ENCODE assay signal across 1 cellular context in the genomic region with DNA sequence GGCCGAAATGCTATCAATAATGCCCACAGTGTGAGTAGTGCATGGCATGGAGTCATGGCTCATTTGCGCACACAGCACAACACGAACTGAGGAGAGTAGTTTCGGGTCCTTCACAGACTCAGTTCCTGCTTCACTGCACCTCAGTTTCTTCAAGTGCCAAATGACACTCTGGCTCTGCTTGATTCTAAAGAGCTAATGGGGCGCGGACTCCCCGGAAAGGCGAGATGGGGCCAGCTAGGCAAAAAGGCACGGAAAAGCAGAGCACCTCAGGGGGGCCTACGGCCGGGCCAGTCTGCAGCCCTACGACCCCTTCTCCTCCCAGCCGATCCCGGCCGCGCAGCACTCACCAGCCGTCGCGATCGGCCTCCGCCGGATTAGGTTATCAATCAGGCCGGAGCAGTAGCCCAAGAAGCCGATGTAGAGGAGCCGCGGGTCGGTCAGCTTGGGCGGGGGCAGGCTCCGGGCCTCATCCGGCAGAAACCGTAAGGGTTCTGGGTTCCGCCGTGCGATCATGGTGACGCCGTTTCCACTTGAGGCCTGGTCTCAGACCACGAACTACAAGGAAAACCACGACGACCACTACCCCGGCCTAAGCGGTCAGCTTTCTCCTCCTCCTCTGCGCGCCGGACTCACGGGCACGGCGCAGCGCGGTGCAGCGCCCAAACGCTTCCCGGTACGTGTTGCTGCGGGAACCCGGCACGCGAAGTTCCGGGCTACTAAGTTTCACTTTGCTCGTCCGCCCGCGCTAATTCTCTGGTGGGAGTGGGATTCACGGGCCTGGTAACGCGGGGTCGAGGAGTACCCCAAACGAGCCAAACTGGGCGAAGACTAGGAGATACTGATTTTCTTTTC.
TF ChIP-seq lines count a peak whose summit lies in the region.

A gene (minus strand): TSS at position 631 of the 852 bp plus-strand sequence. CDS start 118 bp downstream, at position 513.

TF ChIP-seq in K562, 482 proteins besides CTCF, POLR2A, EP300 and RAD21 (continued from another document and continues in another):
- TF ChIP-seq, protein P1, sequence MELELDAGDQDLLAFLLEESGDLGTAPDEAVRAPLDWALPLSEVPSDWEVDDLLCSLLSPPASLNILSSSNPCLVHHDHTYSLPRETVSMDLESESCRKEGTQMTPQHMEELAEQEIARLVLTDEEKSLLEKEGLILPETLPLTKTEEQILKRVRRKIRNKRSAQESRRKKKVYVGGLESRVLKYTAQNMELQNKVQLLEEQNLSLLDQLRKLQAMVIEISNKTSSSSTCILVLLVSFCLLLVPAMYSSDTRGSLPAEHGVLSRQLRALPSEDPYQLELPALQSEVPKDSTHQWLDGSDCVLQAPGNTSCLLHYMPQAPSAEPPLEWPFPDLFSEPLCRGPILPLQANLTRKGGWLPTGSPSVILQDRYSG (tag; conservative IDR thresholded peaks at IDR 0.05; ENCODE audit: low read depth) = no peak
- TF ChIP-seq MAFG (tag; conservative IDR thresholded peaks at IDR 0.05) (no peak), POLR3G (IDR thresholded peaks at IDR 0.05; ENCODE audit: extremely low read depth, insufficient read length, insufficient replicate concordance) (no peak), KLF6 (CRISPR knock-in tag; IDR thresholded peaks at IDR 0.05; ENCODE audit: borderline replicate concordance) (no peak), NCOR1 (IDR thresholded peaks at IDR 0.05) (no peak), NR3C1 (CRISPR knock-in tag; IDR thresholded peaks at IDR 0.05) (no peak), SAFB2 (IDR thresholded peaks at IDR 0.05; ENCODE audit: borderline replicate concordance, low read depth, low read length, severe bottlenecking) (no peak), GABPA (tag; conservative IDR thresholded peaks at IDR 0.05; ENCODE audit: low read depth) (peak; percentile 90), HMG20B (CRISPR knock-in tag; IDR thresholded peaks at IDR 0.05) (no peak), ZNF165 (CRISPR knock-in tag; IDR thresholded peaks at IDR 0.05; ENCODE audit: borderline replicate concordance) (no peak), NFATC3 (IDR thresholded peaks at IDR 0.05) (peak; percentile 17; the same call in 1 of the 2 replicates), TOE1 (IDR thresholded peaks at IDR 0.05; ENCODE audit: borderline replicate concordance) (peak; percentile 39; the same call in 1 of the 2 replicates), TOE1 (CRISPR knock-in tag; IDR thresholded peaks at IDR 0.05; ENCODE audit: borderline replicate concordance, low read depth) (no peak), RFX7 (CRISPR knock-in tag; IDR thresholded peaks at IDR 0.05) (no peak), CBX5 (IDR thresholded peaks at IDR 0.05; ENCODE audit: borderline replicate concordance, low read depth) (no peak; the same call in 1 of the 2 replicates), PTTG1 (tag; IDR thresholded peaks at IDR 0.05; ENCODE audit: low read depth) (no peak), MTA3 (IDR thresholded peaks at IDR 0.05; ENCODE audit: borderline replicate concordance) (peak; percentile 82), KLF13 (tag; IDR thresholded peaks at IDR 0.05; ENCODE audit: borderline replicate concordance, low read depth) (peak; percentile 44; the same call in 1 of the 2 replicates), TFAM (CRISPR knock-in tag; conservative IDR thresholded peaks at IDR 0.05) (no peak), ZNF184 (CRISPR knock-in tag; IDR thresholded peaks at IDR 0.05) (no peak), JUN (IDR thresholded peaks at IDR 0.05; ENCODE audit: borderline replicate concordance, low read depth, low read length) (peak; percentile 22; the same call in 1 of the 2 replicates), JUN (CRISPR knock-in tag; IDR thresholded peaks at IDR 0.05; ENCODE audit: borderline replicate concordance) (no peak; the same call in 1 of the 2 replicates), NCOA4 (IDR thresholded peaks at IDR 0.05; ENCODE audit: partially characterized antibody) (no peak), MEIS2 (IDR thresholded peaks at IDR 0.05; ENCODE audit: partially characterized antibody) (no peak), NFRKB (IDR thresholded peaks at IDR 0.05; ENCODE audit: low read depth) (peak; percentile 78), POLR2AphosphoS5 (IDR thresholded peaks at IDR 0.05; ENCODE audit: control insufficient read depth, insufficient read depth, low read depth, low read length) (peak; percentile 87), PTBP1 (IDR thresholded peaks at IDR 0.05; ENCODE audit: low read depth, low read length) (no peak), ZNF134 (CRISPR knock-in tag; conservative IDR thresholded peaks at IDR 0.05) (no peak), ZBTB8A (IDR thresholded peaks at IDR 0.05; ENCODE audit: partially characterized antibody) (no peak), PYGO2 (tag; IDR thresholded peaks at IDR 0.05) (no peak), TCF3 (CRISPR knock-in tag; IDR thresholded peaks at IDR 0.05) (no peak), SUPT5H (IDR thresholded peaks at IDR 0.05) (peak; percentile 87), POLR2H (tag; IDR thresholded peaks at IDR 0.05; ENCODE audit: low read depth) (no peak), MED1 (CRISPR knock-in tag; IDR thresholded peaks at IDR 0.05; ENCODE audit: borderline replicate concordance) (no peak), HEY1 (CRISPR knock-in tag; IDR thresholded peaks at IDR 0.05; ENCODE audit: borderline replicate concordance) (no peak), BRD9 (IDR thresholded peaks at IDR 0.05; ENCODE audit: low read depth, partially characterized antibody) (no peak)
- TF ChIP-seq, protein P2, sequence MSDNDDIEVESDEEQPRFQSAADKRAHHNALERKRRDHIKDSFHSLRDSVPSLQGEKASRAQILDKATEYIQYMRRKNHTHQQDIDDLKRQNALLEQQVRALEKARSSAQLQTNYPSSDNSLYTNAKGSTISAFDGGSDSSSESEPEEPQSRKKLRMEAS (CRISPR knock-in tag; IDR thresholded peaks at IDR 0.05) = peak; percentile 51
- TF ChIP-seq, protein P3, sequence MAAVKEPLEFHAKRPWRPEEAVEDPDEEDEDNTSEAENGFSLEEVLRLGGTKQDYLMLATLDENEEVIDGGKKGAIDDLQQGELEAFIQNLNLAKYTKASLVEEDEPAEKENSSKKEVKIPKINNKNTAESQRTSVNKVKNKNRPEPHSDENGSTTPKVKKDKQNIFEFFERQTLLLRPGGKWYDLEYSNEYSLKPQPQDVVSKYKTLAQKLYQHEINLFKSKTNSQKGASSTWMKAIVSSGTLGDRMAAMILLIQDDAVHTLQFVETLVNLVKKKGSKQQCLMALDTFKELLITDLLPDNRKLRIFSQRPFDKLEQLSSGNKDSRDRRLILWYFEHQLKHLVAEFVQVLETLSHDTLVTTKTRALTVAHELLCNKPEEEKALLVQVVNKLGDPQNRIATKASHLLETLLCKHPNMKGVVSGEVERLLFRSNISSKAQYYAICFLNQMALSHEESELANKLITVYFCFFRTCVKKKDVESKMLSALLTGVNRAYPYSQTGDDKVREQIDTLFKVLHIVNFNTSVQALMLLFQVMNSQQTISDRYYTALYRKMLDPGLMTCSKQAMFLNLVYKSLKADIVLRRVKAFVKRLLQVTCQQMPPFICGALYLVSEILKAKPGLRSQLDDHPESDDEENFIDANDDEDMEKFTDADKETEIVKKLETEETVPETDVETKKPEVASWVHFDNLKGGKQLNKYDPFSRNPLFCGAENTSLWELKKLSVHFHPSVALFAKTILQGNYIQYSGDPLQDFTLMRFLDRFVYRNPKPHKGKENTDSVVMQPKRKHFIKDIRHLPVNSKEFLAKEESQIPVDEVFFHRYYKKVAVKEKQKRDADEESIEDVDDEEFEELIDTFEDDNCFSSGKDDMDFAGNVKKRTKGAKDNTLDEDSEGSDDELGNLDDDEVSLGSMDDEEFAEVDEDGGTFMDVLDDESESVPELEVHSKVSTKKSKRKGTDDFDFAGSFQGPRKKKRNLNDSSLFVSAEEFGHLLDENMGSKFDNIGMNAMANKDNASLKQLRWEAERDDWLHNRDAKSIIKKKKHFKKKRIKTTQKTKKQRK (IDR thresholded peaks at IDR 0.05; ENCODE audit: borderline replicate concordance, low read depth, low read length) = no peak
- TF ChIP-seq, protein P4, sequence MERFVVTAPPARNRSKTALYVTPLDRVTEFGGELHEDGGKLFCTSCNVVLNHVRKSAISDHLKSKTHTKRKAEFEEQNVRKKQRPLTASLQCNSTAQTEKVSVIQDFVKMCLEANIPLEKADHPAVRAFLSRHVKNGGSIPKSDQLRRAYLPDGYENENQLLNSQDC (CRISPR knock-in tag; IDR thresholded peaks at IDR 0.05) = 0 out of 2 replicates have a peak, but pooled peaks have one; percentile 66
- TF ChIP-seq, protein P5, sequence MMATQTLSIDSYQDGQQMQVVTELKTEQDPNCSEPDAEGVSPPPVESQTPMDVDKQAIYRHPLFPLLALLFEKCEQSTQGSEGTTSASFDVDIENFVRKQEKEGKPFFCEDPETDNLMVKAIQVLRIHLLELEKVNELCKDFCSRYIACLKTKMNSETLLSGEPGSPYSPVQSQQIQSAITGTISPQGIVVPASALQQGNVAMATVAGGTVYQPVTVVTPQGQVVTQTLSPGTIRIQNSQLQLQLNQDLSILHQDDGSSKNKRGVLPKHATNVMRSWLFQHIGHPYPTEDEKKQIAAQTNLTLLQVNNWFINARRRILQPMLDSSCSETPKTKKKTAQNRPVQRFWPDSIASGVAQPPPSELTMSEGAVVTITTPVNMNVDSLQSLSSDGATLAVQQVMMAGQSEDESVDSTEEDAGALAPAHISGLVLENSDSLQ (IDR thresholded peaks at IDR 0.05) = no peak
- TF ChIP-seq, protein P6, sequence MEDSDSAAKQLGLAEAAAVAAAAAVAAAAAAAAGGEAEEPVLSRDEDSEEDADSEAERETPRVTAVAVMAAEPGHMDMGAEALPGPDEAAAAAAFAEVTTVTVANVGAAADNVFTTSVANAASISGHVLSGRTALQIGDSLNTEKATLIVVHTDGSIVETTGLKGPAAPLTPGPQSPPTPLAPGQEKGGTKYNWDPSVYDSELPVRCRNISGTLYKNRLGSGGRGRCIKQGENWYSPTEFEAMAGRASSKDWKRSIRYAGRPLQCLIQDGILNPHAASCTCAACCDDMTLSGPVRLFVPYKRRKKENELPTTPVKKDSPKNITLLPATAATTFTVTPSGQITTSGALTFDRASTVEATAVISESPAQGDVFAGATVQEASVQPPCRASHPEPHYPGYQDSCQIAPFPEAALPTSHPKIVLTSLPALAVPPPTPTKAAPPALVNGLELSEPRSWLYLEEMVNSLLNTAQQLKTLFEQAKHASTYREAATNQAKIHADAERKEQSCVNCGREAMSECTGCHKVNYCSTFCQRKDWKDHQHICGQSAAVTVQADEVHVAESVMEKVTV (CRISPR knock-in tag; IDR thresholded peaks at IDR 0.05) = no peak
- TF ChIP-seq, protein P7, sequence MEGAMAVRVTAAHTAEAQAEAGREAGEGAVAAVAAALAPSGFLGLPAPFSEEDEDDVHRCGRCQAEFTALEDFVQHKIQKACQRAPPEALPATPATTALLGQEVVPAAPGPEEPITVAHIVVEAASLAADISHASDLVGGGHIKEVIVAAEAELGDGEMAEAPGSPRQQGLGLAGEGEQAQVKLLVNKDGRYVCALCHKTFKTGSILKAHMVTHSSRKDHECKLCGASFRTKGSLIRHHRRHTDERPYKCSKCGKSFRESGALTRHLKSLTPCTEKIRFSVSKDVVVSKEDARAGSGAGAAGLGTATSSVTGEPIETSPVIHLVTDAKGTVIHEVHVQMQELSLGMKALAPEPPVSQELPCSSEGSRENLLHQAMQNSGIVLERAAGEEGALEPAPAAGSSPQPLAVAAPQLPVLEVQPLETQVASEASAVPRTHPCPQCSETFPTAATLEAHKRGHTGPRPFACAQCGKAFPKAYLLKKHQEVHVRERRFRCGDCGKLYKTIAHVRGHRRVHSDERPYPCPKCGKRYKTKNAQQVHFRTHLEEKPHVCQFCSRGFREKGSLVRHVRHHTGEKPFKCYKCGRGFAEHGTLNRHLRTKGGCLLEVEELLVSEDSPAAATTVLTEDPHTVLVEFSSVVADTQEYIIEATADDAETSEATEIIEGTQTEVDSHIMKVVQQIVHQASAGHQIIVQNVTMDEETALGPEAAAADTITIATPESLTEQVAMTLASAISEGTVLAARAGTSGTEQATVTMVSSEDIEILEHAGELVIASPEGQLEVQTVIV (CRISPR knock-in tag; IDR thresholded peaks at IDR 0.05; ENCODE audit: borderline replicate concordance) = no peak
- TF ChIP-seq, protein P8, sequence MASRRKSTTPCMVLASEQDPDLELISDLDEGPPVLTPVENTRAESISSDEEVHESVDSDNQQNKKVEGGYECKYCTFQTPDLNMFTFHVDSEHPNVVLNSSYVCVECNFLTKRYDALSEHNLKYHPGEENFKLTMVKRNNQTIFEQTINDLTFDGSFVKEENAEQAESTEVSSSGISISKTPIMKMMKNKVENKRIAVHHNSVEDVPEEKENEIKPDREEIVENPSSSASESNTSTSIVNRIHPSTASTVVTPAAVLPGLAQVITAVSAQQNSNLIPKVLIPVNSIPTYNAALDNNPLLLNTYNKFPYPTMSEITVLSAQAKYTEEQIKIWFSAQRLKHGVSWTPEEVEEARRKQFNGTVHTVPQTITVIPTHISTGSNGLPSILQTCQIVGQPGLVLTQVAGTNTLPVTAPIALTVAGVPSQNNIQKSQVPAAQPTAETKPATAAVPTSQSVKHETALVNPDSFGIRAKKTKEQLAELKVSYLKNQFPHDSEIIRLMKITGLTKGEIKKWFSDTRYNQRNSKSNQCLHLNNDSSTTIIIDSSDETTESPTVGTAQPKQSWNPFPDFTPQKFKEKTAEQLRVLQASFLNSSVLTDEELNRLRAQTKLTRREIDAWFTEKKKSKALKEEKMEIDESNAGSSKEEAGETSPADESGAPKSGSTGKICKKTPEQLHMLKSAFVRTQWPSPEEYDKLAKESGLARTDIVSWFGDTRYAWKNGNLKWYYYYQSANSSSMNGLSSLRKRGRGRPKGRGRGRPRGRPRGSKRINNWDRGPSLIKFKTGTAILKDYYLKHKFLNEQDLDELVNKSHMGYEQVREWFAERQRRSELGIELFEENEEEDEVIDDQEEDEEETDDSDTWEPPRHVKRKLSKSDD (conservative IDR thresholded peaks at IDR 0.05; ENCODE audit: low read length) = peak; percentile 61; the same call in 1 of the 2 replicates
- TF ChIP-seq, protein P9, sequence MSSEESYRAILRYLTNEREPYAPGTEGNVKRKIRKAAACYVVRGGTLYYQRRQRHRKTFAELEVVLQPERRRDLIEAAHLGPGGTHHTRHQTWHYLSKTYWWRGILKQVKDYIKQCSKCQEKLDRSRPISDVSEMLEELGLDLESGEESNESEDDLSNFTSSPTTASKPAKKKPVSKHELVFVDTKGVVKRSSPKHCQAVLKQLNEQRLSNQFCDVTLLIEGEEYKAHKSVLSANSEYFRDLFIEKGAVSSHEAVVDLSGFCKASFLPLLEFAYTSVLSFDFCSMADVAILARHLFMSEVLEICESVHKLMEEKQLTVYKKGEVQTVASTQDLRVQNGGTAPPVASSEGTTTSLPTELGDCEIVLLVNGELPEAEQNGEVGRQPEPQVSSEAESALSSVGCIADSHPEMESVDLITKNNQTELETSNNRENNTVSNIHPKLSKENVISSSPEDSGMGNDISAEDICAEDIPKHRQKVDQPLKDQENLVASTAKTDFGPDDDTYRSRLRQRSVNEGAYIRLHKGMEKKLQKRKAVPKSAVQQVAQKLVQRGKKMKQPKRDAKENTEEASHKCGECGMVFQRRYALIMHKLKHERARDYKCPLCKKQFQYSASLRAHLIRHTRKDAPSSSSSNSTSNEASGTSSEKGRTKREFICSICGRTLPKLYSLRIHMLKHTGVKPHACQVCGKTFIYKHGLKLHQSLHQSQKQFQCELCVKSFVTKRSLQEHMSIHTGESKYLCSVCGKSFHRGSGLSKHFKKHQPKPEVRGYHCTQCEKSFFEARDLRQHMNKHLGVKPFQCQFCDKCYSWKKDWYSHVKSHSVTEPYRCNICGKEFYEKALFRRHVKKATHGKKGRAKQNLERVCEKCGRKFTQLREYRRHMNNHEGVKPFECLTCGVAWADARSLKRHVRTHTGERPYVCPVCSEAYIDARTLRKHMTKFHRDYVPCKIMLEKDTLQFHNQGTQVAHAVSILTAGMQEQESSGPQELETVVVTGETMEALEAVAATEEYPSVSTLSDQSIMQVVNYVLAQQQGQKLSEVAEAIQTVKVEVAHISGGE (CRISPR knock-in tag; IDR thresholded peaks at IDR 0.05) = peak; percentile 96 to 99 (median 99)
